Comparison of ENCODE assay signal across 1 cellular context in the genomic region with DNA sequence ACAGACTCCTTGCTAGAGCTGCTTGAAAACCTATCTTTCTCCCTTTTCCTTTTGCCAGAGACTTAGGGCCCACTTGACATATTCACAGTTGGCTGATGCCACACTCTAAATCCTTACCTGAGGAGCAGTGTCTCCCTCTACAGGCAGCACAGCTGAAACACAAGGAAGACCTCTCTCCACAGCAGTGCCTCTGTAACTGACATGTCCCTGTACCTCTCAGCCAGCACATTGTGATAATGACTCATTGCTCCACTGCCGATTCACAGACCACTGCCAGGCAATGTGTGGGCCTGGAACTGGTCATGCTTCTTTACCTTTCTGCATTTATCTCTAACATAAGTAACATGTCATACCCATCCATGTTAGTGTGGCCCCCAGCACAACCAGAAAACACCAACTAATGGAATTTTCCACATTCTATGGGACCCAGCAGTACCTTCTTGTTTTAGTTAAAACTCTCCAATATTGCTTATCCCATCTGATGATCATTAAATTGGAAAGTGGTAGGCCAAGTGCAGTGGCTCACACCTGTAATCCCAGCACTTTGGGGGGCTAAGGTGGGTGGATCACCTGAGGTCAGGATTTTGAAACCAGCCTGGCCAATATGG.
A peak's percentile ranks its signal among the peaks of the same experiment; 100 is the strongest.
TF ChIP-seq lines count a peak whose summit lies in the region.

No MANE protein-coding gene starts in this region.

TF ChIP-seq in K562, 482 proteins besides CTCF, POLR2A, EP300 and RAD21 (continued from another document and continues in another):
- TF ChIP-seq CBX3 (IDR thresholded peaks at IDR 0.05; ENCODE audit: borderline replicate concordance in 1 of 2, low read length in 2 of 2): peak in 1 of 2 experiments; percentile 53; a peak in 1 of 3 replicates
- TF ChIP-seq, protein P1, sequence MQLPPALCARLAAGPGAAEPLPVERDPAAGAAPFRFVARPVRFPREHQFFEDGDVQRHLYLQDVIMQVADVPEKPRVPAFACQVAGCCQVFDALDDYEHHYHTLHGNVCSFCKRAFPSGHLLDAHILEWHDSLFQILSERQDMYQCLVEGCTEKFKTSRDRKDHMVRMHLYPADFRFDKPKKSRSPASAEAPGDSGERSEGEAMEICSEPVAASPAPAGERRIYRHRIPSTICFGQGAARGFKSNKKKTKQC (CRISPR knock-in tag; IDR thresholded peaks at IDR 0.05): no peak
- no peak for TF ChIP-seq ATF4 (CRISPR knock-in tag; IDR thresholded peaks at IDR 0.05)
- no peak for TF ChIP-seq CBX5 (IDR thresholded peaks at IDR 0.05; ENCODE audit: borderline replicate concordance, low read depth)
- TF ChIP-seq, protein P2, sequence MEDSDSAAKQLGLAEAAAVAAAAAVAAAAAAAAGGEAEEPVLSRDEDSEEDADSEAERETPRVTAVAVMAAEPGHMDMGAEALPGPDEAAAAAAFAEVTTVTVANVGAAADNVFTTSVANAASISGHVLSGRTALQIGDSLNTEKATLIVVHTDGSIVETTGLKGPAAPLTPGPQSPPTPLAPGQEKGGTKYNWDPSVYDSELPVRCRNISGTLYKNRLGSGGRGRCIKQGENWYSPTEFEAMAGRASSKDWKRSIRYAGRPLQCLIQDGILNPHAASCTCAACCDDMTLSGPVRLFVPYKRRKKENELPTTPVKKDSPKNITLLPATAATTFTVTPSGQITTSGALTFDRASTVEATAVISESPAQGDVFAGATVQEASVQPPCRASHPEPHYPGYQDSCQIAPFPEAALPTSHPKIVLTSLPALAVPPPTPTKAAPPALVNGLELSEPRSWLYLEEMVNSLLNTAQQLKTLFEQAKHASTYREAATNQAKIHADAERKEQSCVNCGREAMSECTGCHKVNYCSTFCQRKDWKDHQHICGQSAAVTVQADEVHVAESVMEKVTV (CRISPR knock-in tag; IDR thresholded peaks at IDR 0.05): peak; percentile 63
- TF ChIP-seq ZNF699 (CRISPR knock-in tag; IDR thresholded peaks at IDR 0.05; ENCODE audit: insufficient replicate concordance): no peak
- TF ChIP-seq, protein P3, sequence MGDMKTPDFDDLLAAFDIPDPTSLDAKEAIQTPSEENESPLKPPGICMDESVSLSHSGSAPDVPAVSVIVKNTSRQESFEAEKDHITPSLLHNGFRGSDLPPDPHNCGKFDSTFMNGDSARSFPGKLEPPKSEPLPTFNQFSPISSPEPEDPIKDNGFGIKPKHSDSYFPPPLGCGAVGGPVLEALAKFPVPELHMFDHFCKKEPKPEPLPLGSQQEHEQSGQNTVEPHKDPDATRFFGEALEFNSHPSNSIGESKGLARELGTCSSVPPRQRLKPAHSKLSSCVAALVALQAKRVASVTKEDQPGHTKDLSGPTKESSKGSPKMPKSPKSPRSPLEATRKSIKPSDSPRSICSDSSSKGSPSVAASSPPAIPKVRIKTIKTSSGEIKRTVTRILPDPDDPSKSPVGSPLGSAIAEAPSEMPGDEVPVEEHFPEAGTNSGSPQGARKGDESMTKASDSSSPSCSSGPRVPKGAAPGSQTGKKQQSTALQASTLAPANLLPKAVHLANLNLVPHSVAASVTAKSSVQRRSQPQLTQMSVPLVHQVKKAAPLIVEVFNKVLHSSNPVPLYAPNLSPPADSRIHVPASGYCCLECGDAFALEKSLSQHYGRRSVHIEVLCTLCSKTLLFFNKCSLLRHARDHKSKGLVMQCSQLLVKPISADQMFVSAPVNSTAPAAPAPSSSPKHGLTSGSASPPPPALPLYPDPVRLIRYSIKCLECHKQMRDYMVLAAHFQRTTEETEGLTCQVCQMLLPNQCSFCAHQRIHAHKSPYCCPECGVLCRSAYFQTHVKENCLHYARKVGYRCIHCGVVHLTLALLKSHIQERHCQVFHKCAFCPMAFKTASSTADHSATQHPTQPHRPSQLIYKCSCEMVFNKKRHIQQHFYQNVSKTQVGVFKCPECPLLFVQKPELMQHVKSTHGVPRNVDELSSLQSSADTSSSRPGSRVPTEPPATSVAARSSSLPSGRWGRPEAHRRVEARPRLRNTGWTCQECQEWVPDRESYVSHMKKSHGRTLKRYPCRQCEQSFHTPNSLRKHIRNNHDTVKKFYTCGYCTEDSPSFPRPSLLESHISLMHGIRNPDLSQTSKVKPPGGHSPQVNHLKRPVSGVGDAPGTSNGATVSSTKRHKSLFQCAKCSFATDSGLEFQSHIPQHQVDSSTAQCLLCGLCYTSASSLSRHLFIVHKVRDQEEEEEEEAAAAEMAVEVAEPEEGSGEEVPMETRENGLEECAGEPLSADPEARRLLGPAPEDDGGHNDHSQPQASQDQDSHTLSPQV (IDR thresholded peaks at IDR 0.05): 0 out of 2 replicates have a peak, but pooled peaks have one; percentile 33
- TF ChIP-seq ESRRA (IDR thresholded peaks at IDR 0.05; ENCODE audit: borderline replicate concordance, low read depth): no peak
- TF ChIP-seq TCFL5 (CRISPR knock-in tag; conservative IDR thresholded peaks at IDR 0.05): no peak
- TF ChIP-seq, protein P4, sequence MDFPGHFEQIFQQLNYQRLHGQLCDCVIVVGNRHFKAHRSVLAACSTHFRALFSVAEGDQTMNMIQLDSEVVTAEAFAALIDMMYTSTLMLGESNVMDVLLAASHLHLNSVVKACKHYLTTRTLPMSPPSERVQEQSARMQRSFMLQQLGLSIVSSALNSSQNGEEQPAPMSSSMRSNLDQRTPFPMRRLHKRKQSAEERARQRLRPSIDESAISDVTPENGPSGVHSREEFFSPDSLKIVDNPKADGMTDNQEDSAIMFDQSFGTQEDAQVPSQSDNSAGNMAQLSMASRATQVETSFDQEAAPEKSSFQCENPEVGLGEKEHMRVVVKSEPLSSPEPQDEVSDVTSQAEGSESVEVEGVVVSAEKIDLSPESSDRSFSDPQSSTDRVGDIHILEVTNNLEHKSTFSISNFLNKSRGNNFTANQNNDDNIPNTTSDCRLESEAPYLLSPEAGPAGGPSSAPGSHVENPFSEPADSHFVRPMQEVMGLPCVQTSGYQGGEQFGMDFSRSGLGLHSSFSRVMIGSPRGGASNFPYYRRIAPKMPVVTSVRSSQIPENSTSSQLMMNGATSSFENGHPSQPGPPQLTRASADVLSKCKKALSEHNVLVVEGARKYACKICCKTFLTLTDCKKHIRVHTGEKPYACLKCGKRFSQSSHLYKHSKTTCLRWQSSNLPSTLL (IDR thresholded peaks at IDR 0.05): no peak
- no peak for TF ChIP-seq TSHZ1 (CRISPR knock-in tag; IDR thresholded peaks at IDR 0.05)
- TF ChIP-seq, protein P5, sequence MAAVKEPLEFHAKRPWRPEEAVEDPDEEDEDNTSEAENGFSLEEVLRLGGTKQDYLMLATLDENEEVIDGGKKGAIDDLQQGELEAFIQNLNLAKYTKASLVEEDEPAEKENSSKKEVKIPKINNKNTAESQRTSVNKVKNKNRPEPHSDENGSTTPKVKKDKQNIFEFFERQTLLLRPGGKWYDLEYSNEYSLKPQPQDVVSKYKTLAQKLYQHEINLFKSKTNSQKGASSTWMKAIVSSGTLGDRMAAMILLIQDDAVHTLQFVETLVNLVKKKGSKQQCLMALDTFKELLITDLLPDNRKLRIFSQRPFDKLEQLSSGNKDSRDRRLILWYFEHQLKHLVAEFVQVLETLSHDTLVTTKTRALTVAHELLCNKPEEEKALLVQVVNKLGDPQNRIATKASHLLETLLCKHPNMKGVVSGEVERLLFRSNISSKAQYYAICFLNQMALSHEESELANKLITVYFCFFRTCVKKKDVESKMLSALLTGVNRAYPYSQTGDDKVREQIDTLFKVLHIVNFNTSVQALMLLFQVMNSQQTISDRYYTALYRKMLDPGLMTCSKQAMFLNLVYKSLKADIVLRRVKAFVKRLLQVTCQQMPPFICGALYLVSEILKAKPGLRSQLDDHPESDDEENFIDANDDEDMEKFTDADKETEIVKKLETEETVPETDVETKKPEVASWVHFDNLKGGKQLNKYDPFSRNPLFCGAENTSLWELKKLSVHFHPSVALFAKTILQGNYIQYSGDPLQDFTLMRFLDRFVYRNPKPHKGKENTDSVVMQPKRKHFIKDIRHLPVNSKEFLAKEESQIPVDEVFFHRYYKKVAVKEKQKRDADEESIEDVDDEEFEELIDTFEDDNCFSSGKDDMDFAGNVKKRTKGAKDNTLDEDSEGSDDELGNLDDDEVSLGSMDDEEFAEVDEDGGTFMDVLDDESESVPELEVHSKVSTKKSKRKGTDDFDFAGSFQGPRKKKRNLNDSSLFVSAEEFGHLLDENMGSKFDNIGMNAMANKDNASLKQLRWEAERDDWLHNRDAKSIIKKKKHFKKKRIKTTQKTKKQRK (IDR thresholded peaks at IDR 0.05; ENCODE audit: borderline replicate concordance, low read depth, low read length): no peak
- TF ChIP-seq KLF16 (IDR thresholded peaks at IDR 0.05): no peak
- no peak for TF ChIP-seq TRIM28 (IDR thresholded peaks at IDR 0.05)
- TF ChIP-seq RCOR1 (IDR thresholded peaks at IDR 0.05; ENCODE audit: borderline replicate concordance in 1 of 2, low read depth in 2 of 2, low read length in 2 of 2): peak in 1 of 2 experiments; percentile 18; a peak in 1 of 4 replicates
- TF ChIP-seq RBM22 (IDR thresholded peaks at IDR 0.05; ENCODE audit: low read depth, low read length, poor library complexity, severe bottlenecking): no peak
- peak; percentile 90 for TF ChIP-seq JUND (IDR thresholded peaks at IDR 0.05; ENCODE audit: borderline replicate concordance, low read depth, low read length)
- TF ChIP-seq JUND (tag; IDR thresholded peaks at IDR 0.05; ENCODE audit: borderline replicate concordance, low read depth, low read length): peak; percentile 78; the same call in 1 of the 3 replicates
- no peak for TF ChIP-seq POLR3A (IDR thresholded peaks at IDR 0.05; ENCODE audit: borderline replicate concordance, extremely low read depth, insufficient read depth, insufficient read length)
- TF ChIP-seq HDAC6 (IDR thresholded peaks at IDR 0.05; ENCODE audit: low read depth, low read length): no peak
- no peak for TF ChIP-seq CXXC5 (CRISPR knock-in tag; IDR thresholded peaks at IDR 0.05)
- TF ChIP-seq HMG20B (CRISPR knock-in tag; IDR thresholded peaks at IDR 0.05): no peak
- no peak for TF ChIP-seq ZFP1 (CRISPR knock-in tag; IDR thresholded peaks at IDR 0.05)
- no peak for TF ChIP-seq RBM15 (IDR thresholded peaks at IDR 0.05; ENCODE audit: insufficient read depth, low read length)
- TF ChIP-seq ZNF589 (CRISPR knock-in tag; IDR thresholded peaks at IDR 0.05; ENCODE audit: low read depth): no peak
- TF ChIP-seq, protein P6, sequence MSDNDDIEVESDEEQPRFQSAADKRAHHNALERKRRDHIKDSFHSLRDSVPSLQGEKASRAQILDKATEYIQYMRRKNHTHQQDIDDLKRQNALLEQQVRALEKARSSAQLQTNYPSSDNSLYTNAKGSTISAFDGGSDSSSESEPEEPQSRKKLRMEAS (CRISPR knock-in tag; IDR thresholded peaks at IDR 0.05): no peak
- TF ChIP-seq, protein P7, sequence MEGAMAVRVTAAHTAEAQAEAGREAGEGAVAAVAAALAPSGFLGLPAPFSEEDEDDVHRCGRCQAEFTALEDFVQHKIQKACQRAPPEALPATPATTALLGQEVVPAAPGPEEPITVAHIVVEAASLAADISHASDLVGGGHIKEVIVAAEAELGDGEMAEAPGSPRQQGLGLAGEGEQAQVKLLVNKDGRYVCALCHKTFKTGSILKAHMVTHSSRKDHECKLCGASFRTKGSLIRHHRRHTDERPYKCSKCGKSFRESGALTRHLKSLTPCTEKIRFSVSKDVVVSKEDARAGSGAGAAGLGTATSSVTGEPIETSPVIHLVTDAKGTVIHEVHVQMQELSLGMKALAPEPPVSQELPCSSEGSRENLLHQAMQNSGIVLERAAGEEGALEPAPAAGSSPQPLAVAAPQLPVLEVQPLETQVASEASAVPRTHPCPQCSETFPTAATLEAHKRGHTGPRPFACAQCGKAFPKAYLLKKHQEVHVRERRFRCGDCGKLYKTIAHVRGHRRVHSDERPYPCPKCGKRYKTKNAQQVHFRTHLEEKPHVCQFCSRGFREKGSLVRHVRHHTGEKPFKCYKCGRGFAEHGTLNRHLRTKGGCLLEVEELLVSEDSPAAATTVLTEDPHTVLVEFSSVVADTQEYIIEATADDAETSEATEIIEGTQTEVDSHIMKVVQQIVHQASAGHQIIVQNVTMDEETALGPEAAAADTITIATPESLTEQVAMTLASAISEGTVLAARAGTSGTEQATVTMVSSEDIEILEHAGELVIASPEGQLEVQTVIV (CRISPR knock-in tag; IDR thresholded peaks at IDR 0.05; ENCODE audit: borderline replicate concordance): no peak
- TF ChIP-seq PRMT5 (CRISPR knock-in tag; IDR thresholded peaks at IDR 0.05): no peak
- no peak for TF ChIP-seq ZFP91 (CRISPR knock-in tag; IDR thresholded peaks at IDR 0.05)
